Comparison of ENCODE assay signal across 1 cellular context in genomic region chr2:20538308-20539132, GRCh38.
A peak's percentile ranks its signal among the peaks of the same experiment; 100 is the strongest.
TF ChIP-seq lines count a peak whose summit lies in the region.

No MANE protein-coding gene starts in this region.

TF ChIP-seq in HepG2, 621 proteins besides CTCF, POLR2A, EP300 and RAD21 (continued from another document and continues in another):
- peak; percentile 74 for TF ChIP-seq THAP9 (CRISPR knock-in tag; IDR thresholded peaks at IDR 0.05; ENCODE audit: borderline replicate concordance)
- no peak for TF ChIP-seq ELK4 (CRISPR knock-in tag; IDR thresholded peaks at IDR 0.05; ENCODE audit: borderline replicate concordance)
- no peak; the same call in 1 of the 2 replicates for TF ChIP-seq CHD2 (IDR thresholded peaks at IDR 0.05; ENCODE audit: low read depth, low read length)
- no peak for TF ChIP-seq ZFP36L2 (CRISPR knock-in tag; IDR thresholded peaks at IDR 0.05)
- no peak for TF ChIP-seq ZNF383 (CRISPR knock-in tag; IDR thresholded peaks at IDR 0.05; ENCODE audit: borderline replicate concordance)
- TF ChIP-seq KDM5A (IDR thresholded peaks at IDR 0.05; ENCODE audit: borderline replicate concordance, low read length), result no peak
- peak; percentile 52; the same call in 1 of the 2 replicates for TF ChIP-seq TBP (CRISPR knock-in tag; IDR thresholded peaks at IDR 0.05)
- TF ChIP-seq TARDBP (CRISPR knock-in tag; IDR thresholded peaks at IDR 0.05), result 0 out of 2 replicates have a peak, but pooled peaks have one; percentile 49
- no peak for TF ChIP-seq SMAD1 (CRISPR knock-in tag; IDR thresholded peaks at IDR 0.05; ENCODE audit: borderline replicate concordance, low read depth)
- TF ChIP-seq ZBTB44 (CRISPR knock-in tag; IDR thresholded peaks at IDR 0.05), result no peak
- TF ChIP-seq ZBTB3 (CRISPR knock-in tag; IDR thresholded peaks at IDR 0.05; ENCODE audit: borderline replicate concordance, low read depth), result 0 out of 2 replicates have a peak, but pooled peaks have one; percentile 40
- no peak for TF ChIP-seq MTF2 (CRISPR knock-in tag; IDR thresholded peaks at IDR 0.05; ENCODE audit: borderline replicate concordance)
- TF ChIP-seq NCOA1 (CRISPR knock-in tag; IDR thresholded peaks at IDR 0.05), result no peak; the same call in 1 of the 2 replicates
- peak; percentile 90; the same call in 1 of the 2 replicates for TF ChIP-seq ZNF775 (CRISPR knock-in tag; IDR thresholded peaks at IDR 0.05; ENCODE audit: borderline replicate concordance)
- TF ChIP-seq SAFB2 (CRISPR knock-in tag; IDR thresholded peaks at IDR 0.05; ENCODE audit: borderline replicate concordance, low read depth), result peak; percentile 70
- TF ChIP-seq KDM1A (CRISPR knock-in tag; IDR thresholded peaks at IDR 0.05), result no peak
- no peak; the same call in 1 of the 2 replicates for TF ChIP-seq NFIB (CRISPR knock-in tag; IDR thresholded peaks at IDR 0.05; ENCODE audit: borderline replicate concordance)
- no peak for TF ChIP-seq ZBTB14 (CRISPR knock-in tag; IDR thresholded peaks at IDR 0.05)
- peak; percentile 91; the same call in 1 of the 2 replicates for TF ChIP-seq TFAP4 (IDR thresholded peaks at IDR 0.05; ENCODE audit: borderline replicate concordance, low read depth)
- TF ChIP-seq ZNF672 (CRISPR knock-in tag; IDR thresholded peaks at IDR 0.05), result no peak
- peak; percentile 62 for TF ChIP-seq ESRRA (CRISPR knock-in tag; IDR thresholded peaks at IDR 0.05; ENCODE audit: low read depth)
- TF ChIP-seq ZNF362 (CRISPR knock-in tag; IDR thresholded peaks at IDR 0.05; ENCODE audit: borderline replicate concordance), result peak; percentile 76
- peak; percentile 89 for TF ChIP-seq ZNF501 (CRISPR knock-in tag; IDR thresholded peaks at IDR 0.05)
- no peak for TF ChIP-seq RNF2 (conservative IDR thresholded peaks at IDR 0.05; ENCODE audit: low read depth)
- TF ChIP-seq NRL (CRISPR knock-in tag; IDR thresholded peaks at IDR 0.05; ENCODE audit: borderline replicate concordance), result peak; percentile 65; the same call in 1 of the 2 replicates
- TF ChIP-seq ZNF605 (CRISPR knock-in tag; IDR thresholded peaks at IDR 0.05), result peak; percentile 63; the same call in 1 of the 2 replicates
- no peak for TF ChIP-seq ZFAT (CRISPR knock-in tag; conservative IDR thresholded peaks at IDR 0.05)
- peak; percentile 84 for TF ChIP-seq HNF4A (CRISPR knock-in tag; IDR thresholded peaks at IDR 0.05)
- no peak for TF ChIP-seq MBD4 (IDR thresholded peaks at IDR 0.05; ENCODE audit: borderline replicate concordance, low read length)
- TF ChIP-seq PCBP1 (IDR thresholded peaks at IDR 0.05; ENCODE audit: borderline replicate concordance, low read depth, low read length), result peak; percentile 68; the same call in 1 of the 2 replicates
- no peak for TF ChIP-seq STAT5B (CRISPR knock-in tag; IDR thresholded peaks at IDR 0.05)
- no peak for TF ChIP-seq ZNF20 (CRISPR knock-in tag; IDR thresholded peaks at IDR 0.05)
- TF ChIP-seq FUBP1 (CRISPR knock-in tag; IDR thresholded peaks at IDR 0.05; ENCODE audit: borderline replicate concordance), result peak; percentile 19; the same call in 1 of the 2 replicates
- TF ChIP-seq ZNF335 (CRISPR knock-in tag; IDR thresholded peaks at IDR 0.05), result no peak; the same call in 1 of the 2 replicates
- TF ChIP-seq ZFP37 (CRISPR knock-in tag; IDR thresholded peaks at IDR 0.05; ENCODE audit: borderline replicate concordance), result no peak; the same call in 1 of the 2 replicates
- peak; percentile 93 for TF ChIP-seq FOXO1 (CRISPR knock-in tag; IDR thresholded peaks at IDR 0.05)
- TF ChIP-seq SP2 (CRISPR knock-in tag; IDR thresholded peaks at IDR 0.05), result no peak
- TF ChIP-seq ZNF264 (CRISPR knock-in tag; IDR thresholded peaks at IDR 0.05), result 0 out of 2 replicates have a peak, but pooled peaks have one; percentile 57
- no peak for TF ChIP-seq CC2D1A (CRISPR knock-in tag; IDR thresholded peaks at IDR 0.05)
- TF ChIP-seq MLX (CRISPR knock-in tag; IDR thresholded peaks at IDR 0.05), result peak; percentile 84
- TF ChIP-seq CREM (IDR thresholded peaks at IDR 0.05), result peak; percentile 69; the same call in 1 of the 2 replicates
- TF ChIP-seq CREM (CRISPR knock-in tag; IDR thresholded peaks at IDR 0.05), result no peak
- TF ChIP-seq RELA (CRISPR knock-in tag; IDR thresholded peaks at IDR 0.05), result no peak; the same call in 1 of the 2 replicates
- peak; percentile 90 for TF ChIP-seq ZFP91 (CRISPR knock-in tag; IDR thresholded peaks at IDR 0.05; ENCODE audit: borderline replicate concordance)
- peak; percentile 93 for TF ChIP-seq ZBTB7A (CRISPR knock-in tag; IDR thresholded peaks at IDR 0.05)
- no peak for TF ChIP-seq CEBPZ (IDR thresholded peaks at IDR 0.05; ENCODE audit: low read length)
- no peak; the same call in none of the 2 replicates for TF ChIP-seq NCOR1 (IDR thresholded peaks at IDR 0.05; ENCODE audit: borderline replicate concordance, low read length)
- peak; percentile 6; the same call in 1 of the 2 replicates for TF ChIP-seq SMC3 (IDR thresholded peaks at IDR 0.05; ENCODE audit: low read length)
- TF ChIP-seq ZNF446 (CRISPR knock-in tag; IDR thresholded peaks at IDR 0.05), result no peak
- TF ChIP-seq RFX1 (IDR thresholded peaks at IDR 0.05), result no peak
